ENCODE assay signal across 23 cellular contexts in the genomic region with DNA sequence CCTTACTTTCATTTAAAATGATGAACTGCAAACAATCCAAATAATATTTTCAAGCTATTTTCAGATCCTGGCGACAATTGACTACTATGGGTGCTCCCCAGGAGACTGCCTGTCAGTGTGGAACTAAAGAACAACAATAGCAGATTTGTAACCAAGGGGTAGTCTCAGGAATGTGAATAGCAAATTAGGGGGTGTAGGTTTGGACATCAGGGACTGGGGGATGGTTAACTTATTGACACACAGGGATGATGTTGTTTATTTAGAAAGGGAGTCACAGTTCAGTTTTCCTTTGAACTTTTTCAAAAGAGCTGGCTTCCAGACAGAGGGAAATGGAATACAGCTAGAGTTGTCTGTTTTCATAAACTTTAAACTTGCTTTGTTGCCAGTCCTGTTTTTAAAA.
"Had no signal": no experiment of that assay in that cellular context is flagged by ENCODE, and none has a peak within 500 bp of the region (broad histone marks: within the 10 kb centered on the region; RNA-seq: fewer than 3 reads in every experiment).

No MANE protein-coding gene starts in this region.

- H3K27ac ChIP-seq: adrenal gland, left lung, parathyroid adenoma, right atrium auricular region, thyroid gland had no signal

- H3K27me3 Mint-ChIP-seq: dendritic cell treated with granulocyte-macrophage colony-stimulating factor and Interleukin-4, amounts not matched to agents 40 ng/mL and 50 ng/mL, for 4 days had no signal

- H3K9me3 Mint-ChIP-seq: activated CD4-positive, alpha-beta memory T cell treated with anti-CD3 and anti-CD28 coated beads for 36 hours; activated naive CD4-positive, alpha-beta T cell treated with anti-CD3 and anti-CD28 coated beads, Interleukin-2, amount 50 U/mL, for 72 hours; activated T-helper 1 cell treated with anti-CD3 and anti-CD28 coated beads, Interleukin-12 subunit alpha, Interleukin-12 subunit beta, Interleukin-2, Interleukin-4 antibody, amounts not matched to agents 30 ng/mL and 10 ng/mL and 1 ng/mL, durations not matched to agents 14 hours and 24 hours and 36 hours; T-helper 2 cell treated with Interferon-gamma antibody and Interleukin-4, amounts not matched to agents 5 μg/mL and 100 μg/mL, for 36 hours had no signal

- DNase-seq: activated CD4-positive, alpha-beta memory T cell treated with anti-CD3 and anti-CD28 coated beads for 36 hours; activated CD4-positive, alpha-beta T cell treated with anti-CD3 and anti-CD28 coated beads for 4 hours; activated gamma-delta T cell treated with Interleukin-2 at 50 U/mL for 16 hours; activated T-cell treated with anti-CD3 and anti-CD28 coated beads for 4 hours; adrenal gland; effector memory CD4-positive, alpha-beta T cell; foreskin fibroblast; glutamatergic neuron; hippocampal formation; left lung; mammary epithelial cell; stimulated activated CD4-positive, alpha-beta T cell treated with anti-CD3 and anti-CD28 coated beads, Interleukin-2, amount 100 ng/mL, for 24 hours; stimulated activated naive CD4-positive, alpha-beta T cell treated with Interleukin-2 at 50 U/mL for 16 hours; thyroid gland had no signal

- H3K9me3 ChIP-seq: adrenal gland, left lung, right atrium auricular region, thyroid gland had no signal

- ATAC-seq: activated naive CD4-positive, alpha-beta T cell treated with anti-CD3 and anti-CD28 coated beads, Interleukin-2, amount 50 U/mL, for 72 hours; left lung had no signal

- H3K4me3 Mint-ChIP-seq: activated CD4-positive, alpha-beta memory T cell treated with anti-CD3 and anti-CD28 coated beads for 36 hours; activated T-helper 1 cell treated with anti-CD3 and anti-CD28 coated beads, Interleukin-12 subunit alpha, Interleukin-12 subunit beta, Interleukin-2, Interleukin-4 antibody, amounts not matched to agents 30 ng/mL and 10 ng/mL and 1 ng/mL, durations not matched to agents 14 hours and 24 hours and 36 hours; dendritic cell treated with granulocyte-macrophage colony-stimulating factor and Interleukin-4, amounts not matched to agents 40 ng/mL and 50 ng/mL, for 4 days; T-helper 2 cell treated with Interferon-gamma antibody and Interleukin-4, amounts not matched to agents 5 μg/mL and 100 μg/mL, for 36 hours had no signal

- H3K79me2 ChIP-seq: parathyroid adenoma had no signal

- H3K36me3 ChIP-seq: adrenal gland, left lung, right atrium auricular region, thyroid gland had no signal

- H3K27me3 ChIP-seq: adrenal gland, left lung, right atrium auricular region, thyroid gland had no signal

- H3K9ac ChIP-seq: parathyroid adenoma had no signal

- H2AFZ ChIP-seq: parathyroid adenoma had no signal

- H3K4me1 ChIP-seq: adrenal gland, left lung, parathyroid adenoma, right atrium auricular region, thyroid gland had no signal

- H3K36me3 Mint-ChIP-seq: activated CD4-positive, alpha-beta memory T cell treated with anti-CD3 and anti-CD28 coated beads for 36 hours had no signal

- FAIRE-seq: astrocyte, keratinocyte, TTC549 had no signal

- H3K4me3 ChIP-seq: adrenal gland, left lung, right atrium auricular region, thyroid gland had no signal

- H3K27ac Mint-ChIP-seq: activated CD4-positive, alpha-beta memory T cell treated with anti-CD3 and anti-CD28 coated beads for 36 hours; activated naive CD4-positive, alpha-beta T cell treated with anti-CD3 and anti-CD28 coated beads, Interleukin-2, amount 50 U/mL, for 72 hours; activated T-helper 1 cell treated with anti-CD3 and anti-CD28 coated beads, Interleukin-12 subunit alpha, Interleukin-12 subunit beta, Interleukin-2, Interleukin-4 antibody, amounts not matched to agents 30 ng/mL and 10 ng/mL and 1 ng/mL, durations not matched to agents 14 hours and 24 hours and 36 hours; dendritic cell treated with granulocyte-macrophage colony-stimulating factor and Interleukin-4, amounts not matched to agents 40 ng/mL and 50 ng/mL, for 4 days; T-helper 2 cell treated with Interferon-gamma antibody and Interleukin-4, amounts not matched to agents 5 μg/mL and 100 μg/mL, for 36 hours had no signal
